In the genomic region with DNA sequence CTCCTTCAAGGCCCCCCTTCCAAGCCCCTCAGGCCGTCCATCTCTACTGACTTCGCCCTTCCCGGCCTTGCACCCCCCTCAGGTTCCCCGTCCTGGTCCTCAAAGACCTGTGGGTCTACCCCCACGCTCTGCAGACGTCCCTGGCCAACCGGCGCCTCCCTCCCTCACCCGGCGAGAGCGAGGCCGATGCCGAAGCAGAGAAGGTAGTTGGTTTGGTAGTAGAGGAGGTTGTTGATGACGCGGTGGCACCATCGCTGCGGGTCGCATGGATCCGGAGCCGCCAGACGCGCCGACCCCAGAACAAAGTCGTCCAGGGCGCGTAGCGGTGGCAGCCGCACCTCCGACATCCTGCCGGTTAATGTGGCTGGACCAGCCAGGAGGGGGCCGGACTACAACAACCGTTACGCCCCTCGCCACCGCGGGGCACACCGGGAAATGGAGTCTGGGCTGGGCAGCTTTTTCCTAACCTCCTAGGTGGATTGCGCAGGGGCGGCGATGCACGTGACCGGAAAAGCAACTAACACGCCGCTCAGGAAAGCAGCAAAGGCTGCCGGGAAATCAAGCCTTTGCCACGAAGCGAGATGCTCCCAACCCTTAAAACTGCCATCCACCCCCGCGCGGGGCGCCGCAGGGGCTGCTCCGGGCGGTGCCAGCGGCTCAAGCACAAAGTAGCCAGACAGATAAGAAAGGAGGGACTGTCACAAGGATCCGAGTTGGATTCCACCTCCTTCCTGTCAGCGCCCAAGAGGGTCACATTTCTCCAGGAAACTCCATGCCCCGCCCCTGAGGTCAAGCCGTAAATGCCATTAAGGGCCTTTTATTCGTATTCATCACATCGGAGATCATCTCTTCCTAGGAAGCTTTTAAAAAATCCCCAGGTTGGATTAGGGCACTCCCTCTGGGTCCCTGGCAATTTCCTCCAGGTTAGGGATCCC, we compare ENCODE assay signal across 8 cellular contexts. TPM values are rescaled to one million over a fixed set of nuclear protein-coding genes. Genes with fewer than 3 reads are reported as not detected.
A peak's percentile ranks its signal among the peaks of the same experiment; 100 is the strongest.
DNase-seq lines count a peak whose midpoint lies in the region; ATAC-seq and TF ChIP-seq lines count a peak whose summit lies in the region.

Gene PRAF2, minus strand, starts transcription at position 362 of the 935 bp plus-strand sequence. Its CDS starts 15 bp downstream, at position 347.

- intact Hi-C loops in Calu3 (cut with micrococcal nuclease; ENCODE audit: unreplicated experiment): no loop called here

- H2AFZ ChIP-seq in neuron (ENCODE audit: low read depth, low read length): no peak within 1 kb of the TSS

- peak; percentile 93 for ATAC-seq in GM21529 (IDR thresholded peaks at IDR 0.05; ENCODE audit: unreplicated experiment)

- H3K27me3 ChIP-seq in SJCRH30: no peaks in the 10 kb centered on the region
- H3K27me3 ChIP-seq in neuron (ENCODE audit: insufficient read depth, low read length): no peaks in the 10 kb centered on the region

- H3K27me3 Mint-ChIP-seq in Calu3 (ENCODE audit: unreplicated experiment): no peaks in the 10 kb centered on the region
- H3K27me3 Mint-ChIP-seq in activated naive CD4-positive, alpha-beta T cell treated with anti-CD3 and anti-CD28 coated beads, Interleukin-2, amount 10 ng/mL, durations not matched to agents 7 days and 5 days: no peaks in the 10 kb centered on the region

- H3K9me3 ChIP-seq in SJCRH30 (replicated peaks) (no peaks in the 10 kb centered on the region), neuron (ENCODE audit: low read length) (no peaks in the 10 kb centered on the region)

- H3K27ac Mint-ChIP-seq in Calu3 (ENCODE audit: unreplicated experiment): peak within 1 kb of the TSS; percentile 78
- peak within 1 kb of the TSS; percentile 83 for H3K27ac Mint-ChIP-seq in activated naive CD4-positive, alpha-beta T cell treated with anti-CD3 and anti-CD28 coated beads, Interleukin-2, amount 10 ng/mL, durations not matched to agents 7 days and 5 days

- peak within 1 kb of the TSS; percentile 76 for H3K4me3 Mint-ChIP-seq in Calu3 (ENCODE audit: low read depth, unreplicated experiment)
- H3K4me3 Mint-ChIP-seq in activated naive CD4-positive, alpha-beta T cell treated with anti-CD3 and anti-CD28 coated beads, Interleukin-2, amount 10 ng/mL, durations not matched to agents 7 days and 5 days: peak within 1 kb of the TSS; percentile 81

- CTCF ChIA-PET in Calu3 (lab: Charles Lee): no interaction called here
- CTCF ChIA-PET in activated naive CD4-positive, alpha-beta T cell treated with anti-CD3 and anti-CD28 coated beads, Interleukin-2, amount 10 ng/mL, durations not matched to agents 7 days and 5 days (lab: Charles Lee): no interaction called here

- BruUV-seq in Calu3 (replicated peaks; lab: Mats Ljungman, UMichigan): no TSS peak

- peaks cover 28% of the 10 kb centered on the region for H3K36me3 Mint-ChIP-seq in Calu3 (ENCODE audit: insufficient read depth, unreplicated experiment)
- peaks cover 26% of the 10 kb centered on the region for H3K36me3 Mint-ChIP-seq in activated naive CD4-positive, alpha-beta T cell treated with anti-CD3 and anti-CD28 coated beads, Interleukin-2, amount 10 ng/mL, durations not matched to agents 7 days and 5 days

- H3K4me1 ChIP-seq in SJCRH30 (no peaks in the 10 kb centered on the region), neuron (ENCODE audit: insufficient read depth, low read length) (peaks cover 8% of the 10 kb centered on the region)

- peaks cover 16% of the 10 kb centered on the region for H3K4me1 Mint-ChIP-seq in Calu3 (ENCODE audit: low read depth, unreplicated experiment)
- H3K4me1 Mint-ChIP-seq in activated naive CD4-positive, alpha-beta T cell treated with anti-CD3 and anti-CD28 coated beads, Interleukin-2, amount 10 ng/mL, durations not matched to agents 7 days and 5 days: peaks cover 30% of the 10 kb centered on the region

- H3K9me3 Mint-ChIP-seq in Calu3 (ENCODE audit: low read depth, unreplicated experiment): no peaks in the 10 kb centered on the region
- H3K9me3 Mint-ChIP-seq in activated naive CD4-positive, alpha-beta T cell treated with anti-CD3 and anti-CD28 coated beads, Interleukin-2, amount 10 ng/mL, durations not matched to agents 7 days and 5 days: no peaks in the 10 kb centered on the region

- H3K27ac ChIP-seq in SJCRH30: peak within 1 kb of the TSS; percentile 46; the same call in 1 of the 2 replicates

- DNase-seq in Calu3: peak; percentile 92
- peak; percentile 4 for DNase-seq in LoVo (ENCODE audit: low spot score)
- DNase-seq in SJCRH30: peak; percentile 86 to 88
- DNase-seq in activated naive CD4-positive, alpha-beta T cell treated with anti-CD3 and anti-CD28 coated beads, Interleukin-2, amount 10 ng/mL, durations not matched to agents 7 days and 5 days: peak; percentile 94
- peak; percentile 83 for DNase-seq in foreskin melanocyte
- peak; percentile 86 for DNase-seq in stromal cell of bone marrow (ENCODE audit: low read depth)

- H3K36me3 ChIP-seq in SJCRH30: no peaks in the 10 kb centered on the region
- no peaks in the 10 kb centered on the region for H3K36me3 ChIP-seq in neuron (ENCODE audit: insufficient read depth, low read length)

- H3K4me3 ChIP-seq in SJCRH30 (peak within 1 kb of the TSS; percentile 79), neuron (ENCODE audit: low read length) (peak within 1 kb of the TSS; percentile 67)

- no peak for TF ChIP-seq CTCF in Calu3 (IDR thresholded peaks at IDR 0.05; ENCODE audit: unreplicated experiment)

RNA-seq across cellular contexts. Expression of gene PRAF2, which starts in this region (rescaled TPM):
- total RNA-seq in Calu3 (2022): 11.5 and 16.1 TPM in 2 replicates
- total RNA-seq in SJCRH30 (2014; rRNA removed; shearing (Covaris generic)): 4.7 and 5.0 TPM in 2 replicates

Comparison
In these comparisons a context has a peak if more than half of its experiments do, and no peak if none do; other contexts are left out.
1. Peak in every context shown above with its lines: DNase-seq, ATAC-seq, H3K4me3 ChIP-seq and H3K27ac ChIP-seq.
2. DNase-seq: peak in every context shown above with its lines; median percentile 94 in activated naive CD4-positive, alpha-beta T cell treated with anti-CD3 and anti-CD28 coated beads, Interleukin-2, amount 10 ng/mL, durations not matched to agents 7 days and 5 days; 92 in Calu3; 87 in SJCRH30; 86 in stromal cell of bone marrow; 83 in foreskin melanocyte; 4 in LoVo.